1 cellular context compared by ENCODE assay signal in the genomic region with DNA sequence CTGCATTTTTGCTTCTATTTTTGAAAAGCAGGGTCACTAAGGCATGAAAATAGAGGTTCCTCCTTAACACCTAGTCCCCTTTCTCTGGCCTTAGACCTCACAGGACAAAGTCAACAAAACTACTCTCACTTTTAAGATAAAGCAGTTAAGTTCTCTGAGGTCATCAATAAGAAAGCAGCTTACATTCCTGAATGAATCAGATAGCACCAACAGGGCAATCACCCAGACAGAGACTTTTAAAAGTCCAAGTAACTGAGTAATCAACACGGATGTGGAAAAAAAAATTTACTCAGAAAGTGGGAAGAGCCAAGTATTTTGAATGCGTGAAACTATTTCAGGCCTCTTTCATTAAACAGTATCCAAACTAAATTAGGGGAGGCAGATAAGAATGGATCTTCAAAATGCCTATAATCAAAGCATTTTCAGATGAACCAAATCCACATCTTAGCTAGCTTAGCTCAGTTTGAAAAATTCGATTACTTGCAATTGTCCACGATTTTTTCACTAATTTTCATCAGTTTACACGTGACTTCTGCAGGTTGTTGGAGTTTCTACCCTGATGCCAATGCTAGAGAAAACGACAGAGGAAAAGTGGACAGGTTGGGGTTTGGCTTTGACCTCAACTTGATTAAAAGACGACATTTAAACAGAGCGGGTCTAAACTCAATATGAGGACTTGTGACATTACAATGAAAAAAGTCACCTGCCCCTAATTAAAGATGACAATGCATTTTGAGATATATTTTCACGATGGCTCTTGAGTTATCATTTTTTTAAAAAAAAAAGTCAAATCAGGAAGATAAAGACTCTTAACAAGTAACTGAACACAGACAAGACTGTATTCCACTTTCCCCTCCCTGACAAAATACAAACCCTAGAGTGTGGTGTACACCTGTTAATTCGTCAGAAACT.
TF ChIP-seq lines count a peak whose summit lies in the region.

No MANE protein-coding gene starts in this region.

TF ChIP-seq in HEK293, 187 proteins besides CTCF, POLR2A, EP300 and RAD21 (continued from another document):
- peak; percentile 23; the same call in 1 of the 2 replicates for TF ChIP-seq HIC1 (tag by site-specific recombination; IDR thresholded peaks at IDR 0.05)
- no peak for TF ChIP-seq KLF1 (tag by site-specific recombination; IDR thresholded peaks at IDR 0.05)
- no peak for TF ChIP-seq YY2 (tag by site-specific recombination; IDR thresholded peaks at IDR 0.05)
- TF ChIP-seq ZNF660 (tag by site-specific recombination; IDR thresholded peaks at IDR 0.05): peak; percentile 71
- TF ChIP-seq HOXC10 (CRISPR knock-in tag; IDR thresholded peaks at IDR 0.05): no peak
